16 cellular contexts compared by ENCODE assay signal in genomic region chr11:72221386-72221785, GRCh38. TPM values are rescaled to one million over a fixed set of nuclear protein-coding genes. Genes with fewer than 3 reads are reported as not detected.
DNase-seq lines count a peak whose midpoint lies in the region; ATAC-seq and TF ChIP-seq lines count a peak whose summit lies in the region.
"Had no signal": no experiment of that assay in that cellular context is flagged by ENCODE, and none has a peak within 500 bp of the region (broad histone marks: within the 10 kb centered on the region; RNA-seq: fewer than 3 reads in every experiment).

No MANE protein-coding gene starts in this region.

- DNase-seq in Ammon's horn (ENCODE audit: low spot score) (peak; percentile 40), GF-D8 (lab: John Stamatoyannopoulos, UW) (peak; percentile 13), mesendoderm (no peak), NCI-H1092 (lab: John Stamatoyannopoulos, UW) (no peak), omental fat pad (ENCODE audit: low spot score) (no peak), dorsolateral prefrontal cortex (no peak)
- DNase-seq: activated CD4-positive, CD25-positive, alpha-beta regulatory T cell; activated T-cell treated with anti-CD3 and anti-CD28 coated beads, Interleukin-2, amount 50 U/mL, for 72 hours; foreskin keratinocyte; NCI-H1436; NCI-H82 had no signal

- H3K27ac ChIP-seq in SU-DHL-6 (ENCODE audit: low read depth, low read length): no peak overlapping the region
- H3K27ac ChIP-seq in mesendoderm (ENCODE audit: low read depth, low read length): no peak overlapping the region
- peak overlapping the region in 3 of 59 donors; percentile 92 to 95 (median 95) for H3K27ac ChIP-seq in dorsolateral prefrontal cortex
- H3K27ac ChIP-seq: foreskin keratinocyte had no signal

- H3K18ac ChIP-seq in mesendoderm (ENCODE audit: low read length): no peak overlapping the region

- H2AFZ ChIP-seq in SU-DHL-6 (ENCODE audit: low read depth, low read length, severe bottlenecking): peak overlapping the region; percentile 92

- no peaks in the 10 kb centered on the region for H3K9me2 ChIP-seq in SU-DHL-6 (replicated peaks; ENCODE audit: insufficient read depth, low read length)

- H2BK5ac ChIP-seq in mesendoderm (ENCODE audit: low read length): no peak overlapping the region

- no peak overlapping the region for H2BK120ac ChIP-seq in mesendoderm (ENCODE audit: low read depth, low read length)

- TF ChIP-seq CTCF in SU-DHL-6 (IDR thresholded peaks at IDR 0.05; ENCODE audit: insufficient read depth, low read length, poor library complexity, severe bottlenecking) (no peak), omental fat pad (IDR thresholded peaks at IDR 0.05) (no peak), dorsolateral prefrontal cortex (IDR thresholded peaks at IDR 0.05 in 54 of 56, conservative IDR thresholded peaks at IDR 0.05 in 2 of 56; ENCODE audit: low read depth in 1 of 56, partially characterized antibody in 56 of 56) (no peak)

- no peak overlapping the region for H3K23ac ChIP-seq in mesendoderm (ENCODE audit: low read length)

- peaks cover 10% of the 10 kb centered on the region for H3K4me1 ChIP-seq in mesendoderm (ENCODE audit: control insufficient read depth, low read depth, low read length)

- H3K4me2 ChIP-seq in SU-DHL-6 (ENCODE audit: low read depth, low read length, poor library complexity, severe bottlenecking) (peak overlapping the region; percentile 72), mesendoderm (ENCODE audit: low read length) (no peak overlapping the region)

- no peak overlapping the region for H4K5ac ChIP-seq in mesendoderm (ENCODE audit: low read length)

- WGBS in mesendoderm (ENCODE audit: extremely low coverage, insufficient coverage, low lambda C conversion rate): no CpG with 5 or more reads among the region's 6 CpGs

- H3K4me3 ChIP-seq in SU-DHL-6 (ENCODE audit: insufficient read depth, low read length, poor library complexity, severe bottlenecking) (no peak overlapping the region), mesendoderm (ENCODE audit: low read length) (no peak overlapping the region), dorsolateral prefrontal cortex (no peak overlapping the region)

- H2AK5ac ChIP-seq in mesendoderm (ENCODE audit: low read length): no peak overlapping the region

- ATAC-seq in HG03342 (IDR thresholded peaks at IDR 0.05; ENCODE audit: unreplicated experiment) (no peak), omental fat pad (ENCODE audit: low FRiP score) (no peak)
- ATAC-seq: activated T-cell treated with anti-CD3 and anti-CD28 coated beads, Interleukin-2, amount 50 U/mL, for 72 hours; foreskin keratinocyte; HCT116; right cardiac atrium had no signal

- H4K8ac ChIP-seq in mesendoderm (ENCODE audit: low read depth, low read length): no peak overlapping the region

- no peak overlapping the region for H3K4ac ChIP-seq in mesendoderm (ENCODE audit: low read depth, low read length)

- H3K56ac ChIP-seq in mesendoderm (ENCODE audit: low read length): peak overlapping the region; percentile 46

- H3K9ac ChIP-seq in SU-DHL-6 (ENCODE audit: low read length): peak overlapping the region; percentile 87; the same call in 1 of the 2 replicates
- no peak overlapping the region for H3K9ac ChIP-seq in mesendoderm (ENCODE audit: low read length)

- no peaks in the 10 kb centered on the region for H4K20me1 ChIP-seq in SU-DHL-6 (ENCODE audit: low read depth, low read length)

- H3K27me3 ChIP-seq in SU-DHL-6 (ENCODE audit: low read length) (no peaks in the 10 kb centered on the region), mesendoderm (ENCODE audit: insufficient read depth, low read length, poor library complexity) (no peaks in the 10 kb centered on the region), dorsolateral prefrontal cortex (no peaks in the 10 kb centered on the region)

- intact Hi-C loops in dorsolateral prefrontal cortex (cut with DNase I): no loop called here

- H3F3A ChIP-seq in SU-DHL-6 (ENCODE audit: insufficient read depth): peaks cover 8% of the 10 kb centered on the region

- H3K79me2 ChIP-seq in SU-DHL-6 (ENCODE audit: insufficient read depth, low read length) (peaks cover 18% of the 10 kb centered on the region), mesendoderm (ENCODE audit: control insufficient read depth, insufficient read depth, low read length) (peaks cover 9% of the 10 kb centered on the region)

- no peak overlapping the region for H2BK15ac ChIP-seq in mesendoderm (replicated peaks; ENCODE audit: low read depth)

- H3K36me3 ChIP-seq in SU-DHL-6 (ENCODE audit: low read length): no peaks in the 10 kb centered on the region
- no peaks in the 10 kb centered on the region for H3K36me3 ChIP-seq in mesendoderm (ENCODE audit: control insufficient read depth, insufficient read depth, low read length)

- no peaks in the 10 kb centered on the region for H3K9me3 ChIP-seq in SU-DHL-6 (ENCODE audit: insufficient read depth, low read length)

- peaks cover 7% of the 10 kb centered on the region for H3K79me1 ChIP-seq in mesendoderm (ENCODE audit: low read length)

RNA-seq across cellular contexts. Expression of gene INPPL1, which starts 3.2 kb away (rescaled TPM):
- polyA plus RNA-seq in mesendoderm (2013, experiment 1 of 2): 59.0 TPM
- polyA plus RNA-seq in mesendoderm (2013, experiment 2 of 2): 57.6 TPM
- total RNA-seq in omental fat pad (10 to 100 TPM; 47.6 to 65.1 (median 57.6) TPM), dorsolateral prefrontal cortex (100 to 1,000 TPM in 16 of 120 experiments, 10 to 100 TPM in 104; 45.2 to 209 (median 78.5) TPM)

RNA-seq across cellular contexts. Expression of gene FOLR2, which starts 4.8 kb away (rescaled TPM):
- polyA plus RNA-seq in mesendoderm (2013, experiment 1 of 2): not detected
- not detected for polyA plus RNA-seq in mesendoderm (2013, experiment 2 of 2)
- total RNA-seq in omental fat pad (100 to 1,000 TPM in 2 of 4 donors, 10 to 100 TPM in 2; 52.5 to 128 (median 95.5) TPM), dorsolateral prefrontal cortex (10 to 100 TPM in 26 of 120 experiments, 1 to 10 TPM in 93, under 1 TPM in 1; 0.70 to 35.0 (median 5.7) TPM)
- total RNA-seq: activated T-cell treated with anti-CD3 and anti-CD28 coated beads, Interleukin-2, amount 50 U/mL, for 72 hours; foreskin keratinocyte had no signal
- polyA plus RNA-seq: BJ, foreskin keratinocyte had no signal

RNA-seq across cellular contexts. Expression of gene PHOX2A, which starts 22.6 kb away (rescaled TPM):
- polyA plus RNA-seq in mesendoderm (2013, experiment 1 of 2): 0.17 TPM
- polyA plus RNA-seq in mesendoderm (2013, experiment 2 of 2): 0.15 TPM
- total RNA-seq in omental fat pad: not detected
- under 1 TPM in 1 of 120 experiments, not detected in 119; 0.37 TPM for total RNA-seq in dorsolateral prefrontal cortex
- total RNA-seq: activated T-cell treated with anti-CD3 and anti-CD28 coated beads, Interleukin-2, amount 50 U/mL, for 72 hours; foreskin keratinocyte; right cardiac atrium had no signal
- polyA plus RNA-seq: BJ, foreskin keratinocyte had no signal

RNA-seq across cellular contexts. Expression of gene FOLR1, which starts 29.4 kb away (rescaled TPM):
- 1.2 TPM for polyA plus RNA-seq in mesendoderm (2013, experiment 1 of 2)
- polyA plus RNA-seq in mesendoderm (2013, experiment 2 of 2): 1.3 TPM
- total RNA-seq in omental fat pad (not detected), dorsolateral prefrontal cortex (1 to 10 TPM in 10 of 120 experiments, under 1 TPM in 40, not detected in 70; 0.40 to 1.4 (median 0.69) TPM)
- total RNA-seq: activated T-cell treated with anti-CD3 and anti-CD28 coated beads, Interleukin-2, amount 50 U/mL, for 72 hours; foreskin keratinocyte had no signal
- polyA plus RNA-seq: foreskin keratinocyte had no signal

Comparison
In these comparisons a context has a peak if more than half of its experiments do, and no peak if none do; other contexts are left out.
1. DNase-seq: peak in Ammon's horn (single experiment) and GF-D8 (single experiment); none in mesendoderm (single experiment), NCI-H1092 (single experiment), omental fat pad (single experiment) and dorsolateral prefrontal cortex (0 of 10).